Comparison of ENCODE assay signal across 11 cellular contexts in the genomic region with DNA sequence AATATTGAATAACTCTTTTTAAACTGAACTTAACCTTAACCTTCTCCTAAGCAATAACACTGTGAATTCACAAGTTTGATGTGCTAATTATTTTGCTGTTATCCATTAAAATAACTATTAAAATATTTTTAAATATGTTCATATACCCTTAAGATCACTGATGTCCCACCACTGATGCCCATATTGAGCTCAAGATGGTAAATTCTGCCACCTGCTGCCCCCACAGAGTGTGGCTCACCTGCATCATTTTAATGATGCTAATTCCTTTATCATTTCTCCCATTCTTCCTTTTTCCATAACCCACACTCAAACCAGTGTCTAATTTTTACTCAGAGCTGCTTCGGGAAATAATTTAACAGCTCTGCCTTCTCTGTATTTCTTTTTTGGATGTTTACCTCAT.
"Had no signal": no experiment of that assay in that cellular context is flagged by ENCODE, and none has a peak within 500 bp of the region (broad histone marks: within the 10 kb centered on the region; RNA-seq: fewer than 3 reads in every experiment).

No MANE protein-coding gene starts in this region.

- H3K4me3 ChIP-seq: testis had no signal

- H3K27me3 Mint-ChIP-seq: activated naive CD8-positive, alpha-beta T cell treated with anti-CD3 and anti-CD28 coated beads, Interleukin-2, amount 10 ng/mL, durations not matched to agents 7 days and 5 days; natural killer cell treated with Interleukin-12 subunit alpha and Interleukin-12 subunit beta and Interleukin-15 and Interleukin-18, amount 100 ng/mL, for 72 hours; stimulated activated naive CD8-positive, alpha-beta T cell treated with anti-CD3 and anti-CD28 coated beads, Interleukin-15, amount 100 ng/mL, for 72 hours had no signal

- H3K4me3 Mint-ChIP-seq: activated naive CD8-positive, alpha-beta T cell treated with anti-CD3 and anti-CD28 coated beads, Interleukin-2, amount 10 ng/mL, durations not matched to agents 7 days and 5 days; activated T-helper 1 cell treated with anti-CD3 and anti-CD28 coated beads, Interleukin-12 subunit alpha, Interleukin-12 subunit beta, Interleukin-2, Interleukin-4 antibody, amounts not matched to agents 30 ng/mL and 10 ng/mL and 1 ng/mL, durations not matched to agents 14 hours and 24 hours and 36 hours; natural killer cell treated with Interleukin-12 subunit alpha and Interleukin-12 subunit beta and Interleukin-15 and Interleukin-18, amount 100 ng/mL, for 72 hours; stimulated activated naive CD8-positive, alpha-beta T cell treated with anti-CD3 and anti-CD28 coated beads, Interleukin-15, amount 100 ng/mL, for 72 hours had no signal

- H3K27ac ChIP-seq: testis had no signal

- H3K9me3 Mint-ChIP-seq: activated naive CD8-positive, alpha-beta T cell treated with anti-CD3 and anti-CD28 coated beads, Interleukin-2, amount 10 ng/mL, durations not matched to agents 7 days and 5 days; activated T-helper 1 cell treated with anti-CD3 and anti-CD28 coated beads, Interleukin-12 subunit alpha, Interleukin-12 subunit beta, Interleukin-2, Interleukin-4 antibody, amounts not matched to agents 30 ng/mL and 10 ng/mL and 1 ng/mL, durations not matched to agents 14 hours and 24 hours and 36 hours; natural killer cell treated with Interleukin-12 subunit alpha and Interleukin-12 subunit beta and Interleukin-15 and Interleukin-18, amount 100 ng/mL, for 72 hours; stimulated activated naive CD8-positive, alpha-beta T cell treated with anti-CD3 and anti-CD28 coated beads, Interleukin-15, amount 100 ng/mL, for 72 hours had no signal

- H3K36me3 Mint-ChIP-seq: activated naive CD8-positive, alpha-beta T cell treated with anti-CD3 and anti-CD28 coated beads, Interleukin-2, amount 10 ng/mL, durations not matched to agents 7 days and 5 days; natural killer cell treated with Interleukin-12 subunit alpha and Interleukin-12 subunit beta and Interleukin-15 and Interleukin-18, amount 100 ng/mL, for 72 hours had no signal

- H3K27me3 ChIP-seq: testis had no signal

- H3K27ac Mint-ChIP-seq: activated naive CD8-positive, alpha-beta T cell treated with anti-CD3 and anti-CD28 coated beads, Interleukin-2, amount 10 ng/mL, durations not matched to agents 7 days and 5 days; activated T-helper 1 cell treated with anti-CD3 and anti-CD28 coated beads, Interleukin-12 subunit alpha, Interleukin-12 subunit beta, Interleukin-2, Interleukin-4 antibody, amounts not matched to agents 30 ng/mL and 10 ng/mL and 1 ng/mL, durations not matched to agents 14 hours and 24 hours and 36 hours; natural killer cell treated with Interleukin-12 subunit alpha and Interleukin-12 subunit beta and Interleukin-15 and Interleukin-18, amount 100 ng/mL, for 72 hours; stimulated activated naive CD8-positive, alpha-beta T cell treated with anti-CD3 and anti-CD28 coated beads, Interleukin-15, amount 100 ng/mL, for 72 hours had no signal

- ATAC-seq: natural killer cell treated with Interleukin-12 subunit alpha and Interleukin-12 subunit beta and Interleukin-15 and Interleukin-18, amount 100 ng/mL, for 72 hours; stimulated activated naive CD8-positive, alpha-beta T cell treated with anti-CD3 and anti-CD28 coated beads, Interleukin-15, amount 100 ng/mL, for 72 hours had no signal

- DNase-seq: activated CD4-positive, alpha-beta T cell treated with anti-CD3 and anti-CD28 coated beads, Interleukin-2, amount 50 U/mL, for 1 hour; activated naive CD8-positive, alpha-beta T cell treated with anti-CD3 and anti-CD28 coated beads, Interleukin-2, amount 10 ng/mL, durations not matched to agents 7 days and 5 days; anterior cingulate cortex; effector CD8-positive, alpha-beta T cell; head of caudate nucleus; stimulated activated CD4-positive, alpha-beta T cell treated with anti-CD3 and anti-CD28 coated beads, Interleukin-1b, Interleukin-23, amount 100 ng/mL, for 48 hours; stimulated activated naive CD8-positive, alpha-beta T cell treated with anti-CD3 and anti-CD28 coated beads, Interleukin-15, amount 100 ng/mL, for 72 hours; testis had no signal

- H3K4me1 Mint-ChIP-seq: activated naive CD8-positive, alpha-beta T cell treated with anti-CD3 and anti-CD28 coated beads, Interleukin-2, amount 10 ng/mL, durations not matched to agents 7 days and 5 days had no signal

- H3K4me1 ChIP-seq: testis had no signal

- H3K9me3 ChIP-seq: testis had no signal

- FAIRE-seq: frontal cortex had no signal
